In the genomic region with DNA sequence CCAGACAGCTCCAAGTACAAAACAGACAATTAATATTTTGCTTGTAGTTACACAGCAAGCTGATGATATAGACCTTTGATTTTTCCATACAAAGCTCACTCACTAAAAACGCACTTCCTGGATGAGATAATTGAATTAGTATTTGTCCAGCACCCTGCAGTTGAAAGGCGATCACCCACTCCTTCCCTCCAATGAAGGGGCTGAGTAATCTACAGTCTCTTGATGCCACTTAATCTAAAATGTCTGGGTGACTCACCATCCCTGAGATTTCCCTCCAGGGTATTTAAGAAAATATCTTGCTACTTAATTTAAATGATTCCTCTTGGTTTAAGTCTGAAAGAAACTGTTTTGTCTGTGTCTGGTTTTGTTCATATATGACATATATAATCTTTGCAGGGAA, we compare ENCODE assay signal across 23 cellular contexts.
A peak's percentile ranks its signal among the peaks of the same experiment; 100 is the strongest.
DNase-seq lines count a peak whose midpoint lies in the region; ATAC-seq, FAIRE-seq and TF ChIP-seq lines count a peak whose summit lies in the region.
"Had no signal": no experiment of that assay in that cellular context is flagged by ENCODE, and none has a peak within 500 bp of the region (broad histone marks: within the 10 kb centered on the region; RNA-seq: fewer than 3 reads in every experiment).

No MANE protein-coding gene starts in this region.

- H3K4me1 ChIP-seq in astrocyte (ENCODE audit: insufficient read depth, low read length) (peaks cover 13% of the 10 kb centered on the region), psoas muscle (no peaks in the 10 kb centered on the region)
- no peaks in the 10 kb centered on the region for H3K4me1 ChIP-seq in effector memory CD4-positive, alpha-beta T cell (ENCODE audit: control insufficient read depth, insufficient read depth, low read length, poor library complexity, severe bottlenecking)
- H3K4me1 ChIP-seq: Caco-2, SJCRH30, suprapubic skin had no signal

- BruUV-seq in Calu3 (replicated peaks; lab: Mats Ljungman, UMichigan) = no TSS peak

- peak overlapping the region; percentile 44 for H3K27ac ChIP-seq in astrocyte (ENCODE audit: low read depth, low read length)
- no peak overlapping the region for H3K27ac ChIP-seq in effector memory CD4-positive, alpha-beta T cell (ENCODE audit: insufficient read depth, low read length, poor library complexity, severe bottlenecking)
- H3K27ac ChIP-seq in psoas muscle = no peak overlapping the region
- H3K27ac ChIP-seq: SJCRH30, suprapubic skin had no signal

- H4K20me1 ChIP-seq in astrocyte (ENCODE audit: insufficient read depth, low read length) = no peaks in the 10 kb centered on the region

- WGBS in psoas muscle, 3 donors = 81 to 88% (median 86%) methylated on average over 2 of the region's 2 CpGs

- no peaks in the 10 kb centered on the region for H3K27me3 ChIP-seq in astrocyte (ENCODE audit: insufficient read depth, low read length)
- H3K27me3 ChIP-seq in kidney epithelial cell (ENCODE audit: control insufficient read depth, insufficient read depth, low read length) = no peaks in the 10 kb centered on the region
- no peaks in the 10 kb centered on the region for H3K27me3 ChIP-seq in effector memory CD4-positive, alpha-beta T cell (replicated peaks; ENCODE audit: control insufficient read depth, insufficient read depth, low read length, poor library complexity, severe bottlenecking)
- no peaks in the 10 kb centered on the region for H3K27me3 ChIP-seq in psoas muscle (ENCODE audit: insufficient read depth in 3 of 3, low read length in 2 of 3)
- H3K27me3 ChIP-seq: SJCRH30, spleen, suprapubic skin had no signal

- H3K9me3 Mint-ChIP-seq in Calu3 (ENCODE audit: low read depth, unreplicated experiment) = no peaks in the 10 kb centered on the region
- peaks cover 3% of the 10 kb centered on the region for H3K9me3 Mint-ChIP-seq in astrocyte (ENCODE audit: unreplicated experiment)
- H3K9me3 Mint-ChIP-seq: activated CD8-positive, alpha-beta T cell treated with anti-CD3 and anti-CD28 coated beads for 36 hours; activated naive CD4-positive, alpha-beta T cell treated with anti-CD3 and anti-CD28 coated beads, Interleukin-2, amount 50 U/mL, for 24 hours; activated T-cell treated with anti-CD3 and anti-CD28 coated beads, Interleukin-2, amount 50 U/mL, for 4 hours; T-helper 1 cell treated with Interleukin-12 subunit alpha and Interleukin-12 subunit beta and Interleukin-4 antibody, amounts not matched to agents 30 μg/mL and 1 μg/mL, for 36 hours had no signal

- H3K9me3 ChIP-seq in astrocyte (ENCODE audit: insufficient read depth, low read depth, low read length) (peaks cover 3% of the 10 kb centered on the region), psoas muscle (peaks cover 4% of the 10 kb centered on the region)
- H3K9me3 ChIP-seq in effector memory CD4-positive, alpha-beta T cell (ENCODE audit: control insufficient read depth, low read length) = no peaks in the 10 kb centered on the region
- H3K9me3 ChIP-seq: Caco-2, SJCRH30, suprapubic skin had no signal

- no peak overlapping the region for H2AFZ ChIP-seq in astrocyte (ENCODE audit: low read depth, low read length)

- H3K36me3 ChIP-seq in astrocyte (ENCODE audit: insufficient read depth, low read length) (no peaks in the 10 kb centered on the region), kidney epithelial cell (ENCODE audit: control insufficient read depth, insufficient read depth, low read length) (no peaks in the 10 kb centered on the region), psoas muscle (ENCODE audit: insufficient read depth in 1 of 2, low read depth in 1 of 2) (no peaks in the 10 kb centered on the region)
- no peaks in the 10 kb centered on the region for H3K36me3 ChIP-seq in effector memory CD4-positive, alpha-beta T cell (ENCODE audit: control insufficient read depth, insufficient read depth, low read length)
- H3K36me3 ChIP-seq: SJCRH30, spleen, suprapubic skin had no signal

- H3K36me3 Mint-ChIP-seq in Calu3 (ENCODE audit: insufficient read depth, unreplicated experiment) (no peaks in the 10 kb centered on the region), astrocyte (ENCODE audit: low read depth, unreplicated experiment) (no peaks in the 10 kb centered on the region)
- H3K36me3 Mint-ChIP-seq: activated naive CD4-positive, alpha-beta T cell treated with anti-CD3 and anti-CD28 coated beads, Interleukin-2, amount 50 U/mL, for 24 hours; WTC11 had no signal

- H3K4me2 ChIP-seq in astrocyte (ENCODE audit: low read length) = peak overlapping the region; percentile 36

- H3K9ac ChIP-seq in astrocyte (ENCODE audit: low read length) = peak overlapping the region; percentile 27

- H3K4me3 ChIP-seq in astrocyte (ENCODE audit: insufficient read depth, low read depth, low read length) = no peak overlapping the region
- no peak overlapping the region for H3K4me3 ChIP-seq in kidney epithelial cell (ENCODE audit: low read depth, low read length)
- no peak overlapping the region for H3K4me3 ChIP-seq in effector memory CD4-positive, alpha-beta T cell (ENCODE audit: insufficient read depth, low read depth, low read length, poor library complexity, severe bottlenecking)
- no peak overlapping the region for H3K4me3 ChIP-seq in psoas muscle
- H3K4me3 ChIP-seq: GM12878, SJCRH30, spleen, suprapubic skin had no signal

- intact Hi-C loops in Calu3 (cut with micrococcal nuclease; ENCODE audit: unreplicated experiment) = no loop called here
- intact Hi-C loops in psoas muscle (cut with DNase I) = no loop called here

- no peaks in the 10 kb centered on the region for H3K79me2 ChIP-seq in astrocyte (ENCODE audit: insufficient read depth, low read length)

- TF ChIP-seq CTCF in Calu3 (IDR thresholded peaks at IDR 0.05; ENCODE audit: unreplicated experiment) = no peak
- no peak for TF ChIP-seq CTCF in astrocyte (IDR thresholded peaks at IDR 0.05; ENCODE audit: insufficient read depth, low read depth, low read length)
- no peak for TF ChIP-seq CTCF in kidney epithelial cell (IDR thresholded peaks at IDR 0.05; ENCODE audit: insufficient read depth, low read length, poor library complexity, severe bottlenecking)
- TF ChIP-seq CTCF in psoas muscle (IDR thresholded peaks at IDR 0.05) = no peak

- CTCF ChIA-PET in Calu3 (lab: Charles Lee) = interaction anchor here (1.2 kb wide), 1 partner anchor 57 kb away, joined by 4 read pairs; no protein-coding TSS in a partner anchor

- ATAC-seq in esophagus mucosa (no peak), psoas muscle (no peak)
- ATAC-seq: activated CD8-positive, alpha-beta T cell treated with anti-CD3 and anti-CD28 coated beads for 36 hours; activated T-cell treated with anti-CD3 and anti-CD28 coated beads, Interleukin-2, amount 50 U/mL, for 4 hours; GM12878; WTC11 had no signal

- peak overlapping the region; percentile 34 for H3K27ac Mint-ChIP-seq in Calu3 (ENCODE audit: unreplicated experiment)
- H3K27ac Mint-ChIP-seq in astrocyte (ENCODE audit: unreplicated experiment) = no peak overlapping the region
- H3K27ac Mint-ChIP-seq: activated CD8-positive, alpha-beta T cell treated with anti-CD3 and anti-CD28 coated beads for 36 hours; activated naive CD4-positive, alpha-beta T cell treated with anti-CD3 and anti-CD28 coated beads, Interleukin-2, amount 50 U/mL, for 24 hours; T-helper 1 cell treated with Interleukin-12 subunit alpha and Interleukin-12 subunit beta and Interleukin-4 antibody, amounts not matched to agents 30 μg/mL and 1 μg/mL, for 36 hours; WTC11 had no signal

- peak; percentile 17 for FAIRE-seq in astrocyte (lab: Jason Lieb, UNC)
- FAIRE-seq: GM12878, islet of Langerhans had no signal

- H3K27me3 Mint-ChIP-seq in Calu3 (ENCODE audit: unreplicated experiment) = no peaks in the 10 kb centered on the region
- H3K27me3 Mint-ChIP-seq in astrocyte (ENCODE audit: low read depth, unreplicated experiment) = no peaks in the 10 kb centered on the region
- H3K27me3 Mint-ChIP-seq: activated CD8-positive, alpha-beta T cell treated with anti-CD3 and anti-CD28 coated beads for 36 hours; activated naive CD4-positive, alpha-beta T cell treated with anti-CD3 and anti-CD28 coated beads, Interleukin-2, amount 50 U/mL, for 24 hours had no signal

- H3K4me3 Mint-ChIP-seq in Calu3 (ENCODE audit: low read depth, unreplicated experiment) (peak overlapping the region; percentile 6), astrocyte (ENCODE audit: unreplicated experiment) (no peak overlapping the region)
- H3K4me3 Mint-ChIP-seq: activated CD8-positive, alpha-beta T cell treated with anti-CD3 and anti-CD28 coated beads for 36 hours; activated naive CD4-positive, alpha-beta T cell treated with anti-CD3 and anti-CD28 coated beads, Interleukin-2, amount 50 U/mL, for 24 hours; activated T-cell treated with anti-CD3 and anti-CD28 coated beads, Interleukin-2, amount 50 U/mL, for 4 hours; T-helper 1 cell treated with Interleukin-12 subunit alpha and Interleukin-12 subunit beta and Interleukin-4 antibody, amounts not matched to agents 30 μg/mL and 1 μg/mL, for 36 hours; WTC11 had no signal

- H3K4me1 Mint-ChIP-seq in Calu3 (ENCODE audit: low read depth, unreplicated experiment) (peaks cover 18% of the 10 kb centered on the region), astrocyte (ENCODE audit: low read depth, unreplicated experiment) (peaks cover 2% of the 10 kb centered on the region)
- H3K4me1 Mint-ChIP-seq: activated naive CD4-positive, alpha-beta T cell treated with anti-CD3 and anti-CD28 coated beads, Interleukin-2, amount 50 U/mL, for 24 hours; WTC11 had no signal

- DNase-seq in Calu3 = peak; percentile 11
- DNase-seq in HPDE6-E6E7 (ENCODE audit: extremely low spot score) = peak; percentile 66
- peak; percentile 75 for DNase-seq in astrocyte (ENCODE audit: low read depth)
- peak; percentile 5 for DNase-seq in kidney epithelial cell (ENCODE audit: low read depth)
- DNase-seq in C1 segment of cervical spinal cord (lab: John Stamatoyannopoulos, UW) = no peak
- no peak for DNase-seq in effector memory CD4-positive, alpha-beta T cell
- no peak for DNase-seq in psoas muscle
- DNase-seq: activated CD8-positive, alpha-beta T cell treated with anti-CD3 and anti-CD28 coated beads for 36 hours; activated T-cell treated with anti-CD3 and anti-CD28 coated beads, Interleukin-2, amount 50 U/mL, for 4 hours; Caco-2; GDM1; midbrain; NCI-H2081; NCI-H526; SJCRH30; spleen had no signal

Comparison
In these comparisons a context has a peak if more than half of its experiments do, and no peak if none do; other contexts are left out.
1. DNase-seq: peak in Calu3 (single experiment), HPDE6-E6E7 (single experiment), astrocyte (single experiment) and kidney epithelial cell (single experiment); none in C1 segment of cervical spinal cord (0 of 14), effector memory CD4-positive, alpha-beta T cell (0 of 3) and psoas muscle (0 of 2).